In the genomic region with DNA sequence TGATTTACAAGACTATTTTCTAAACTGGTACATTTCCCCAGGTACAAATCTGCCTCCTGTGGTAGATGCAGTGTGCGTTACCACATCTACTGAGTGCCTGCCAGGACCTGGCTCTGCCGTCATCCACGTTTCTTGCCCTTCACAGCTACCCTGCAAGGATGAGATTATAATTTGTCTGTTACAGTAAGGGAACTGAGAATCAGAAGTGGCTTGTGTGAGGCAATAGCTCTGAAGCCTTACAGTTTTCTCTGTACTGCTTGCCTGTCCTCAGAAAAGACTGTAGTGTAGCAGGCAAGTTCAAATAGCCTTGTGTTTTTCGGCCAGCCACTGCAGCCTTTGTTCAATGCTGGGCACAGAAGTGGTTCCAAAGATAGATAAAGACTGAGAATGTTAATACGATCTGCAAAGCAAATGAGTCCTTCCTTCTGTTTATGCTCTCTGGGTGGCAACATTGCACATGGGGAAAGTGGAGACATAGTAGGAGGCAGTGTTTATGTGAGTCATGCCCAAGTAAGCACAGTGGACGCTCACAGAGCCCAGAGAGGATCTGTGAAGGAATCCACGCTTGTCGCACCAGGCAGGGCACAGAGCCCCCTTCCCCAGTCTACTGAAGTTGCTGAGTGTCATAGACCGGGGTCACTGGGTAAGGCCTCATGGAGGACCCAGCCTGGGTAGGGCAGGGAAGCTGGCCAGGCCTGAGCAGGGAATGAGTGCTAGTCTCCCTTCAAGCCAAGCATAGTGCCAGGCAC, we compare ENCODE assay signal across 9 cellular contexts. TPM values are rescaled to one million over a fixed set of nuclear protein-coding genes. Genes with fewer than 3 reads are reported as not detected.
DNase-seq lines count a peak whose midpoint lies in the region; ATAC-seq and TF ChIP-seq lines count a peak whose summit lies in the region.
"Had no signal": no experiment of that assay in that cellular context is flagged by ENCODE, and none has a peak within 500 bp of the region (broad histone marks: within the 10 kb centered on the region; RNA-seq: fewer than 3 reads in every experiment).

No MANE protein-coding gene starts in this region.

- H3K36me3 Mint-ChIP-seq in osteocyte (ENCODE audit: unreplicated experiment) = no peaks in the 10 kb centered on the region
- no peaks in the 10 kb centered on the region for H3K36me3 Mint-ChIP-seq in CD8-positive, alpha-beta T cell

- intact Hi-C loops in CD8-positive, alpha-beta T cell (cut with DNase I, micrococcal nuclease) = loop anchor here in 1 of 2 experiments (5.0 kb wide), 1 partner anchor 38 kb away; no protein-coding TSS in a partner anchor

- CTCF ChIA-PET in CD8-positive, alpha-beta T cell (lab: Charles Lee) = interaction anchor here (0.9 to 1.1 kb wide), 2 partner anchors 10 to 77 kb away, joined by 3 read pairs; no protein-coding TSS in a partner anchor

- no peak overlapping the region for H3K4me3 ChIP-seq in CD8-positive, alpha-beta T cell (ENCODE audit: low read depth, low read length)

- H3K27ac ChIP-seq in CD8-positive, alpha-beta T cell (ENCODE audit: low read depth, low read length) = no peak overlapping the region

- no peaks in the 10 kb centered on the region for H3K27me3 Mint-ChIP-seq in osteocyte (ENCODE audit: unreplicated experiment)
- no peaks in the 10 kb centered on the region for H3K27me3 Mint-ChIP-seq in CD8-positive, alpha-beta T cell (ENCODE audit: low read depth)

- TF ChIP-seq CTCF in osteocyte (IDR thresholded peaks at IDR 0.05) (peak; percentile 15), GM20000 (IDR thresholded peaks at IDR 0.05; ENCODE audit: extremely low read depth, missing control alignments) (no peak)
- TF ChIP-seq CTCF in CD8-positive, alpha-beta T cell (IDR thresholded peaks at IDR 0.05) = no peak

- peaks cover 79% of the 10 kb centered on the region for H3K4me1 Mint-ChIP-seq in osteocyte (ENCODE audit: unreplicated experiment)
- H3K4me1 Mint-ChIP-seq in CD8-positive, alpha-beta T cell (ENCODE audit: low read depth) = peaks cover 18% of the 10 kb centered on the region

- no peak overlapping the region for H3K4me3 Mint-ChIP-seq in osteocyte (ENCODE audit: unreplicated experiment)
- no peak overlapping the region for H3K4me3 Mint-ChIP-seq in CD8-positive, alpha-beta T cell

- no peak for ATAC-seq in CD8-positive, alpha-beta T cell

- peak overlapping the region; percentile 92 for H3K27ac Mint-ChIP-seq in osteocyte (ENCODE audit: unreplicated experiment)
- no peak overlapping the region for H3K27ac Mint-ChIP-seq in CD8-positive, alpha-beta T cell

- TF ChIP-seq POLR2A in erythroblast (IDR thresholded peaks at IDR 0.05; ENCODE audit: low read length) = no peak

- H3K4me1 ChIP-seq in CD8-positive, alpha-beta T cell (ENCODE audit: insufficient read depth, low read length) = peaks cover 11% of the 10 kb centered on the region

- DNase-seq in CD1c-positive myeloid dendritic cell (ENCODE audit: extremely low spot score) (peak; percentile 87), RPMI7951 (ENCODE audit: low read depth) (peak; percentile 90), erythroblast (lab: John Stamatoyannopoulos, UW) (peak; percentile 45 to 51), osteocyte (ENCODE audit: extremely low spot score, unreplicated experiment) (no peak), NCI-H1048 (lab: John Stamatoyannopoulos, UW) (no peak), GM20000 (ENCODE audit: low spot score) (no peak)
- no peak for DNase-seq in activated naive CD4-positive, alpha-beta T cell treated with anti-CD3 and anti-CD28 coated beads, Interleukin-2, amount 50 U/mL, for 16 hours
- DNase-seq in CD8-positive, alpha-beta T cell = no peak
- DNase-seq: activated CD4-positive, alpha-beta T cell treated with anti-CD3 and anti-CD28 coated beads, Interleukin-2, amount 50 U/mL, for 4 hours had no signal

- no peaks in the 10 kb centered on the region for H3K27me3 ChIP-seq in CD8-positive, alpha-beta T cell (ENCODE audit: insufficient read depth, low read length)

- POLR2A ChIA-PET in CD8-positive, alpha-beta T cell (lab: Charles Lee) = no interaction called here

- no peaks in the 10 kb centered on the region for H3K36me3 ChIP-seq in CD8-positive, alpha-beta T cell (ENCODE audit: insufficient read depth, low read length)

- H3K9me3 Mint-ChIP-seq in osteocyte (ENCODE audit: unreplicated experiment) = no peaks in the 10 kb centered on the region
- H3K9me3 Mint-ChIP-seq in CD8-positive, alpha-beta T cell = no peaks in the 10 kb centered on the region

- H3K9me3 ChIP-seq in CD8-positive, alpha-beta T cell (ENCODE audit: low read length) = no peaks in the 10 kb centered on the region

RNA-seq across cellular contexts. Expression of gene MICAL2, which starts 49.1 kb away (rescaled TPM):
- total RNA-seq in RPMI7951 (2014; rRNA removed; shearing (Covaris generic)) = 58.6 TPM in 2 replicates
- 19.5 and 20.8 TPM in 2 replicates for total RNA-seq in osteocyte
- 10 to 100 TPM; 15.8 TPM for total RNA-seq in CD8-positive, alpha-beta T cell

Comparison
In these comparisons a context has a peak if more than half of its experiments do, and no peak if none do; other contexts are left out.
1. DNase-seq: peak in CD1c-positive myeloid dendritic cell (single experiment), RPMI7951 (single experiment) and erythroblast (2 of 2); none in osteocyte (single experiment), activated naive CD4-positive, alpha-beta T cell treated with anti-CD3 and anti-CD28 coated beads, Interleukin-2, amount 50 U/mL, for 16 hours (single experiment), NCI-H1048 (single experiment), CD8-positive, alpha-beta T cell (0 of 7) and GM20000 (single experiment).